ENCODE assay signal across 1 cellular context in the genomic region with DNA sequence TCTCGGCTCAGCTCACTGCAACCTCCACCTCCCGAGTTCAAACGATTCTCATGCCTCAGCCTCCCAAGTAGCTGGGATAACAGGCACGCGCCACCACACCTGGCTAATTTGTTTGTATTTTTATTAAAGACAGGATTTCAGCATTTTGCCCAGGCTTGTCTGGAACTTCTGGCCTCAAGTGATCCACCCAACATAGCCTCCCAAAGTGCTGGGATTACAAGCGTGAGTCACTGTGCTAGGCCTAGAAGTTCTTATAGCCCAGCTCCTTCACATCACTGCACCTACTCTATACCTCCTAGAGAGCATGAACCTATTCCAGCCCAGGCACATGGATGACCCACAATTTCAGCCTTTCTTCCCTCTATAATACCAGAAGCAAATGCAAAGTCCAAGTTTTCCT.
TF ChIP-seq lines count a peak whose summit lies in the region.

No MANE protein-coding gene starts in this region.

TF ChIP-seq in HepG2, 621 proteins besides CTCF, POLR2A, EP300 and RAD21:
- TF ChIP-seq ZNF460 (CRISPR knock-in tag; IDR thresholded peaks at IDR 0.05; ENCODE audit: borderline replicate concordance) (peak; percentile 24; the same call in 1 of the 2 replicates), MEIS1 (CRISPR knock-in tag; IDR thresholded peaks at IDR 0.05; ENCODE audit: borderline replicate concordance) (no peak)
